In genomic region chr17:75668489-75668888, GRCh38 we compare ENCODE assay signal across 11 cellular contexts. TPM values are rescaled to one million over a fixed set of nuclear protein-coding genes. Genes with fewer than 3 reads are reported as not detected.
DNase-seq lines count a peak whose midpoint lies in the region; ATAC-seq and TF ChIP-seq lines count a peak whose summit lies in the region.
"Had no signal": no experiment of that assay in that cellular context is flagged by ENCODE, and none has a peak within 500 bp of the region (broad histone marks: within the 10 kb centered on the region; RNA-seq: fewer than 3 reads in every experiment).

No MANE protein-coding gene starts in this region.

- no peak for TF ChIP-seq EP300 in esophagus muscularis mucosa (IDR thresholded peaks at IDR 0.05)

- no peaks in the 10 kb centered on the region for H3K27me3 ChIP-seq in PC-3 (ENCODE audit: low read length)
- no peaks in the 10 kb centered on the region for H3K27me3 ChIP-seq in esophagus muscularis mucosa
- H3K27me3 ChIP-seq: uterus had no signal

- H3K4me3 ChIP-seq in PC-3 (ENCODE audit: low read length) (peak overlapping the region; percentile 88), fibroblast of pulmonary artery (replicated peaks; ENCODE audit: low read depth, low read length) (peak overlapping the region; percentile 87), skin epidermis (peak overlapping the region in 5 of 7 experiments; percentile 62 to 100 (median 97)), esophagus muscularis mucosa (peak overlapping the region in 2 of 4 donors; percentile 83 to 98)

- H3K4me3 Mint-ChIP-seq in activated naive CD4-positive, alpha-beta T cell treated with anti-CD3 and anti-CD28 coated beads, Interleukin-2, amount 10 ng/mL, durations not matched to agents 7 days and 5 days = no peak overlapping the region

- DNase-seq in activated naive CD4-positive, alpha-beta T cell treated with anti-CD3 and anti-CD28 coated beads, Interleukin-2, amount 10 ng/mL, durations not matched to agents 7 days and 5 days = no peak
- DNase-seq in activated naive CD4-positive, alpha-beta T cell treated with anti-CD3 and anti-CD28 coated beads, Interleukin-2, amount 50 U/mL, for 16 hours = no peak
- DNase-seq in PC-3 = no peak
- DNase-seq in fibroblast of pulmonary artery (ENCODE audit: low read depth) = no peak
- DNase-seq in esophagus muscularis mucosa (ENCODE audit: extremely low spot score) = no peak
- DNase-seq in LoVo (ENCODE audit: low spot score) = no peak
- no peak for DNase-seq in stimulated activated naive CD4-positive, alpha-beta T cell (lab: John Stamatoyannopoulos, UW)
- DNase-seq: activated T-cell treated with anti-CD3 and anti-CD28 coated beads, Interleukin-2, amount 50 U/mL, for 48 hours; occipital lobe; uterus had no signal

- H3K9ac ChIP-seq in PC-3 (ENCODE audit: low read length) = peak overlapping the region; percentile 89; the same call in 1 of the 2 replicates

- WGBS in esophagus muscularis mucosa = 70% methylated on average over 4 of the region's 4 CpGs

- H3K9me2 ChIP-seq in PC-3 (replicated peaks; ENCODE audit: low read length) = no peaks in the 10 kb centered on the region

- no TSS peak for BruUV-seq in PC-3 (replicated peaks; lab: Mats Ljungman, UMichigan)

- peak overlapping the region; percentile 64 for H3K27ac Mint-ChIP-seq in activated naive CD4-positive, alpha-beta T cell treated with anti-CD3 and anti-CD28 coated beads, Interleukin-2, amount 10 ng/mL, durations not matched to agents 7 days and 5 days

- CTCF ChIA-PET in activated naive CD4-positive, alpha-beta T cell treated with anti-CD3 and anti-CD28 coated beads, Interleukin-2, amount 10 ng/mL, durations not matched to agents 7 days and 5 days (lab: Charles Lee) = interaction anchor here (0.9 to 1.9 kb wide), 2 partner anchors 80 to 81 kb away, joined by 3 to 4 read pairs; no protein-coding TSS in a partner anchor
- CTCF ChIA-PET in PC-3 (lab: Charles Lee) = no interaction called here

- no peak for TF ChIP-seq CTCF in PC-3 (conservative IDR thresholded peaks at IDR 0.05; ENCODE audit: low read depth, low read length)
- no peak for TF ChIP-seq CTCF in fibroblast of pulmonary artery (IDR thresholded peaks at IDR 0.05; ENCODE audit: low read length, missing control alignments)
- no peak for TF ChIP-seq CTCF in esophagus muscularis mucosa (IDR thresholded peaks at IDR 0.05)

- TF ChIP-seq POLR2A in esophagus muscularis mucosa (IDR thresholded peaks at IDR 0.05; ENCODE audit: low read depth) = no peak

- no peak overlapping the region for H2AFZ ChIP-seq in PC-3 (ENCODE audit: low read length)

- H3K36me3 ChIP-seq in PC-3 (ENCODE audit: low read depth, low read length) = peaks cover 44% of the 10 kb centered on the region
- peaks cover 14 to 60% (median 50%) of the 10 kb centered on the region in 4 donors for H3K36me3 ChIP-seq in esophagus muscularis mucosa
- H3K36me3 ChIP-seq: uterus had no signal

- H3K9me3 Mint-ChIP-seq in activated naive CD4-positive, alpha-beta T cell treated with anti-CD3 and anti-CD28 coated beads, Interleukin-2, amount 10 ng/mL, durations not matched to agents 7 days and 5 days = no peaks in the 10 kb centered on the region

- intact Hi-C loops in PC-3 (cut with micrococcal nuclease) (no loop called here), esophagus muscularis mucosa (cut with DNase I) (no loop called here)

- peaks cover 14% of the 10 kb centered on the region; the same call in 1 of the 2 replicates for H4K20me1 ChIP-seq in PC-3 (ENCODE audit: low read length)

- POLR2A ChIA-PET in PC-3 (lab: Charles Lee; ENCODE audit: unreplicated experiment) = no interaction called here

- peaks cover 76% of the 10 kb centered on the region for H3K79me2 ChIP-seq in PC-3 (ENCODE audit: low read length)

- H3K9me3 ChIP-seq in PC-3 (ENCODE audit: low read length) (no peaks in the 10 kb centered on the region), esophagus muscularis mucosa (no peaks in the 10 kb centered on the region)
- H3K9me3 ChIP-seq: uterus had no signal

- H3K4me1 ChIP-seq in PC-3 (ENCODE audit: insufficient read depth, low read length) (peaks cover 19% of the 10 kb centered on the region), esophagus muscularis mucosa (peaks cover 21 to 55% (median 41%) of the 10 kb centered on the region in 4 donors)

- H3K4me2 ChIP-seq in PC-3 (ENCODE audit: low read length) = peak overlapping the region; percentile 84

- no peaks in the 10 kb centered on the region for H3K27me3 Mint-ChIP-seq in activated naive CD4-positive, alpha-beta T cell treated with anti-CD3 and anti-CD28 coated beads, Interleukin-2, amount 10 ng/mL, durations not matched to agents 7 days and 5 days

- peaks cover 23% of the 10 kb centered on the region for H3K4me1 Mint-ChIP-seq in activated naive CD4-positive, alpha-beta T cell treated with anti-CD3 and anti-CD28 coated beads, Interleukin-2, amount 10 ng/mL, durations not matched to agents 7 days and 5 days

- H3F3A ChIP-seq in PC-3 (ENCODE audit: low read length, unreplicated experiment) = peaks cover 6% of the 10 kb centered on the region

- no peak overlapping the region for H3K27ac ChIP-seq in PC-3 (ENCODE audit: low read length)
- H3K27ac ChIP-seq in skin epidermis = peak overlapping the region in 2 of 21 experiments; percentile 49 to 96
- H3K27ac ChIP-seq in esophagus muscularis mucosa (replicated peaks in 1 of 4) = peak overlapping the region in 1 of 4 donors; percentile 94

- ATAC-seq in PC-3 = no peak

- H3K36me3 Mint-ChIP-seq in activated naive CD4-positive, alpha-beta T cell treated with anti-CD3 and anti-CD28 coated beads, Interleukin-2, amount 10 ng/mL, durations not matched to agents 7 days and 5 days = peaks cover 31% of the 10 kb centered on the region

RNA-seq across cellular contexts. Expression of gene SAP30BP, which starts 1.4 kb away (rescaled TPM):
- total RNA-seq in PC-3 (2014; rRNA removed) = 97.8 and 115 TPM in 2 replicates
- 10 to 100 TPM; 50.3 to 81.3 (median 77.6) TPM for total RNA-seq in esophagus muscularis mucosa

RNA-seq across cellular contexts. Expression of gene RECQL5, which starts 1.5 kb away (rescaled TPM):
- total RNA-seq in PC-3 (2014; rRNA removed) (54.2 and 97.7 TPM in 2 replicates), esophagus muscularis mucosa (10 to 100 TPM in 3 of 4 donors, 1 to 10 TPM in 1; 6.3 to 14.7 (median 11.9) TPM)

RNA-seq across cellular contexts. Expression of gene SMIM5, which starts 35.3 kb away (rescaled TPM):
- 2.3 and 4.3 TPM in 2 replicates for total RNA-seq in PC-3 (2014; rRNA removed)
- total RNA-seq in esophagus muscularis mucosa = 1 to 10 TPM; 4.3 to 6.6 (median 5.6) TPM

RNA-seq across cellular contexts. Expression of gene ITGB4, which starts 52.8 kb away (rescaled TPM):
- total RNA-seq in PC-3 (2014; rRNA removed) = 273 and 362 TPM in 2 replicates
- 10 to 100 TPM; 36.5 to 57.4 (median 46.6) TPM for total RNA-seq in esophagus muscularis mucosa
